Comparison of ENCODE assay signal across 8 cellular contexts in genomic region chr14:39431416-39432178, GRCh38. TPM values are rescaled to one million over a fixed set of nuclear protein-coding genes. Genes with fewer than 3 reads are reported as not detected.
DNase-seq lines count a peak whose midpoint lies in the region; ATAC-seq and TF ChIP-seq lines count a peak whose summit lies in the region.

No MANE protein-coding gene starts in this region.

- H3K4me3 Mint-ChIP-seq in naive thymus-derived CD8-positive, alpha-beta T cell, result peak overlapping the region; percentile 88 to 100 (median 99)
- H3K4me3 Mint-ChIP-seq in stimulated activated naive CD8-positive, alpha-beta T cell treated with anti-CD3 and anti-CD28 coated beads, Interleukin-15, amount 100 ng/mL, for 72 hours, result peak overlapping the region; percentile 99 to 100

- H3K4me3 ChIP-seq in HFF-Myc (replicated peaks; ENCODE audit: low read depth, low read length), result peak overlapping the region; percentile 86

- no peaks in the 10 kb centered on the region for H3K9me3 Mint-ChIP-seq in naive thymus-derived CD8-positive, alpha-beta T cell
- no peaks in the 10 kb centered on the region for H3K9me3 Mint-ChIP-seq in stimulated activated naive CD8-positive, alpha-beta T cell treated with anti-CD3 and anti-CD28 coated beads, Interleukin-15, amount 100 ng/mL, for 72 hours

- H3K4me1 Mint-ChIP-seq in naive thymus-derived CD8-positive, alpha-beta T cell, result peaks cover 27 to 56% (median 47%) of the 10 kb centered on the region in 4 donors
- H3K4me1 Mint-ChIP-seq in stimulated activated naive CD8-positive, alpha-beta T cell treated with anti-CD3 and anti-CD28 coated beads, Interleukin-15, amount 100 ng/mL, for 72 hours, result peaks cover 41% of the 10 kb centered on the region

- ATAC-seq in esophagus mucosa, result peak; percentile 10
- ATAC-seq in naive thymus-derived CD8-positive, alpha-beta T cell, result peak; percentile 5 to 12
- peak; percentile 36 for ATAC-seq in stimulated activated naive CD8-positive, alpha-beta T cell treated with anti-CD3 and anti-CD28 coated beads, Interleukin-15, amount 100 ng/mL, for 72 hours

- H3K36me3 Mint-ChIP-seq in naive thymus-derived CD8-positive, alpha-beta T cell, result peaks cover 0 to 4% (median 0%) of the 10 kb centered on the region in 3 donors

- peak overlapping the region; percentile 100 for H3K27ac Mint-ChIP-seq in naive thymus-derived CD8-positive, alpha-beta T cell
- peak overlapping the region; percentile 100 for H3K27ac Mint-ChIP-seq in stimulated activated naive CD8-positive, alpha-beta T cell treated with anti-CD3 and anti-CD28 coated beads, Interleukin-15, amount 100 ng/mL, for 72 hours

- DNase-seq in NCI-H2029 (lab: John Stamatoyannopoulos, UW), result peak; percentile 62
- DNase-seq in NCI-H2029 treated with DMSO at 0.1 percent for 48 hours (lab: John Stamatoyannopoulos, UW), result no peak
- DNase-seq in HFF-Myc (ENCODE audit: extremely low read depth, low read depth), result no peak
- DNase-seq in NCI-H1092 (lab: John Stamatoyannopoulos, UW), result peak; percentile 38
- DNase-seq in activated T-cell treated with anti-CD3 and anti-CD28 coated beads for 1 hour (ENCODE audit: low read depth), result peak; percentile 23
- DNase-seq in naive thymus-derived CD8-positive, alpha-beta T cell, result peak; percentile 32 to 76 (median 47)
- peak in 1 of 2 donors; percentile 67 for DNase-seq in stimulated activated naive CD8-positive, alpha-beta T cell treated with anti-CD3 and anti-CD28 coated beads, Interleukin-15, amount 100 ng/mL, for 72 hours

- POLR2A ChIA-PET in naive thymus-derived CD8-positive, alpha-beta T cell (lab: Charles Lee), result interaction anchor here (0.5 to 4.9 kb wide), 19 partner anchors 9 to 1551 kb away, joined by 3 to 71 read pairs (median 5); partner anchors contain the start of genes GEMIN2, PNN, SEC23A and TRAPPC6B

- no peak for TF ChIP-seq CTCF in HFF-Myc (IDR thresholded peaks at IDR 0.05; ENCODE audit: low read depth, low read length, missing control alignments)

- no peaks in the 10 kb centered on the region for H3K27me3 Mint-ChIP-seq in naive thymus-derived CD8-positive, alpha-beta T cell
- H3K27me3 Mint-ChIP-seq in stimulated activated naive CD8-positive, alpha-beta T cell treated with anti-CD3 and anti-CD28 coated beads, Interleukin-15, amount 100 ng/mL, for 72 hours, result no peaks in the 10 kb centered on the region

RNA-seq across cellular contexts. Expression of gene FBXO33, which starts 0.6 kb away (rescaled TPM):
- 4.1 TPM for total RNA-seq in esophagus mucosa
- total RNA-seq in naive thymus-derived CD8-positive, alpha-beta T cell, result 10 to 100 TPM; 29.9 to 31.6 TPM
- 10 to 100 TPM; 14.7 to 24.1 (median 19.3) TPM for polyA plus RNA-seq in naive thymus-derived CD8-positive, alpha-beta T cell

Comparison
In these comparisons a context has a peak if more than half of its experiments do, and no peak if none do; other contexts are left out.
1. DNase-seq: peak in NCI-H2029 (single experiment), NCI-H1092 (single experiment), activated T-cell treated with anti-CD3 and anti-CD28 coated beads for 1 hour (single experiment) and naive thymus-derived CD8-positive, alpha-beta T cell (10 of 10); none in NCI-H2029 treated with DMSO at 0.1 percent for 48 hours (single experiment) and HFF-Myc (single experiment).
2. Peak in every context shown above with its lines, with median percentiles within 50 percentile points of each other: ATAC-seq.